Comparison of ENCODE assay signal across 21 cellular contexts in the genomic region with DNA sequence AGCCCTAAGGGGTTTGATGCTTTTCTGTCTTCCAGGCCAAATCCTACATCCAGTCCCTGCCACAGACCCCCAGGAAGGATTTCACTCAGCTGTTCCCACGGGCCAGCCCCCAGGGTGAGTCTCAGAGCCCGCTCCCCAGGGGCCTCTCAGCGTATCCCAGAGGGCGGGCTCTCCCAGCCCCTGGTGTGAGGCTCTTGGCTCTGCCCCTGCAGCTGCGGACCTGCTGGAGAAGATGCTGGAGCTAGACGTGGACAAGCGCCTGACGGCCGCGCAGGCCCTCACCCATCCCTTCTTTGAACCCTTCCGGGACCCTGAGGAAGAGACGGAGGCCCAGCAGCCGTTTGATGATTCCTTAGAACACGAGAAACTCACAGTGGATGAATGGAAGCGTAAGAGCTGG.
"Had no signal": no experiment of that assay in that cellular context is flagged by ENCODE, and none has a peak within 500 bp of the region (broad histone marks: within the 10 kb centered on the region; RNA-seq: fewer than 3 reads in every experiment).

No MANE protein-coding gene starts in this region.

- H3K27me3 ChIP-seq: gastrocnemius medialis, right atrium auricular region, testis, tibial nerve, upper lobe of right lung, vagina had no signal

- H3K36me3 Mint-ChIP-seq: natural killer cell had no signal

- ATAC-seq: gastrocnemius medialis, heart right ventricle, left lobe of liver, natural killer cell had no signal

- H3K27ac ChIP-seq: coronary artery, epithelial cell of prostate, esophagus muscularis mucosa, heart right ventricle, right atrium auricular region, testis, tibial nerve, upper lobe of right lung, vagina had no signal

- H3K9me3 ChIP-seq: esophagus muscularis mucosa, gastrocnemius medialis, heart right ventricle, right atrium auricular region, testis, tibial nerve, upper lobe of right lung, vagina had no signal

- H3K4me1 ChIP-seq: tibial nerve, upper lobe of right lung, vagina had no signal

- H3K36me3 ChIP-seq: gastrocnemius medialis, right atrium auricular region, tibial nerve, vagina had no signal

- H3K4me1 Mint-ChIP-seq: neural crest cell had no signal

- DNase-seq: effector memory CD4-positive, alpha-beta T cell; gastrocnemius medialis; heart right ventricle; kidney glomerular epithelial cell; mammary epithelial cell; natural killer cell; stimulated activated CD4-positive, alpha-beta T cell treated with anti-CD3 and anti-CD28 coated beads, Interleukin-2, amount 100 ng/mL, for 48 hours; testis; upper lobe of right lung had no signal

- FAIRE-seq: islet of Langerhans had no signal

- H3K27ac Mint-ChIP-seq: mesothelial cell of epicardium; stimulated activated naive CD8-positive, alpha-beta T cell treated with anti-CD3 and anti-CD28 coated beads, Interleukin-15, Interleukin-2, amounts not matched to agents 100 ng/mL and 50 ng/mL, for 24 hours had no signal

- H3K4me3 ChIP-seq: coronary artery, esophagus muscularis mucosa, gastrocnemius medialis, heart right ventricle, right atrium auricular region, smooth muscle cell, testis, tibial nerve, upper lobe of right lung, vagina had no signal

- H3K9me3 Mint-ChIP-seq: mesothelial cell of epicardium; natural killer cell; neural crest cell; stimulated activated naive CD8-positive, alpha-beta T cell treated with anti-CD3 and anti-CD28 coated beads, Interleukin-15, Interleukin-2, amounts not matched to agents 100 ng/mL and 50 ng/mL, for 24 hours had no signal

- H3K4me3 Mint-ChIP-seq: mesothelial cell of epicardium; natural killer cell; neural crest cell; stimulated activated naive CD8-positive, alpha-beta T cell treated with anti-CD3 and anti-CD28 coated beads, Interleukin-15, Interleukin-2, amounts not matched to agents 100 ng/mL and 50 ng/mL, for 24 hours had no signal

- H3K4me2 ChIP-seq: smooth muscle cell had no signal
